In genomic region chr5:109511980-109512744, GRCh38 we compare ENCODE assay signal across 1 cellular context.
A peak's percentile ranks its signal among the peaks of the same experiment; 100 is the strongest.
TF ChIP-seq lines count a peak whose summit lies in the region.

No MANE protein-coding gene starts in this region.

TF ChIP-seq in K562, 482 proteins besides CTCF, POLR2A, EP300 and RAD21 (continued from another document and continues in another):
- no peak for TF ChIP-seq CUX1 (CRISPR knock-in tag; IDR thresholded peaks at IDR 0.05)
- no peak for TF ChIP-seq ELK3 (CRISPR knock-in tag; IDR thresholded peaks at IDR 0.05)
- TF ChIP-seq SMARCA4 (IDR thresholded peaks at IDR 0.05) = peak; percentile 52; the same call in 1 of the 2 replicates
- no peak for TF ChIP-seq ZNF431 (CRISPR knock-in tag; IDR thresholded peaks at IDR 0.05)
- TF ChIP-seq ZBTB9 (CRISPR knock-in tag; IDR thresholded peaks at IDR 0.05) = no peak
- no peak for TF ChIP-seq NFIX (CRISPR knock-in tag; IDR thresholded peaks at IDR 0.05; ENCODE audit: low read depth)
- TF ChIP-seq ATF6 (CRISPR knock-in tag; IDR thresholded peaks at IDR 0.05) = no peak
- TF ChIP-seq SRSF7 (optimal IDR thresholded peaks at IDR 0.05; ENCODE audit: low read depth, low read length) = no peak
- TF ChIP-seq PPARD (CRISPR knock-in tag; IDR thresholded peaks at IDR 0.05) = no peak
- TF ChIP-seq SP2 (IDR thresholded peaks at IDR 0.05; ENCODE audit: extremely low read depth, low read depth, low read length, poor library complexity, severe bottlenecking) = no peak
- no peak for TF ChIP-seq HLTF (IDR thresholded peaks at IDR 0.05)
- TF ChIP-seq FUS (optimal IDR thresholded peaks at IDR 0.05; ENCODE audit: low read depth, low read length) = no peak
- no peak for TF ChIP-seq RUNX1 (IDR thresholded peaks at IDR 0.05; ENCODE audit: low read depth)
- TF ChIP-seq TOE1 (IDR thresholded peaks at IDR 0.05; ENCODE audit: borderline replicate concordance) = no peak
- no peak for TF ChIP-seq TOE1 (CRISPR knock-in tag; IDR thresholded peaks at IDR 0.05; ENCODE audit: borderline replicate concordance, low read depth)
- no peak for TF ChIP-seq ZNF785 (CRISPR knock-in tag; IDR thresholded peaks at IDR 0.05)
- TF ChIP-seq GATAD2A (IDR thresholded peaks at IDR 0.05) = no peak
- TF ChIP-seq STAG1 (CRISPR knock-in tag; IDR thresholded peaks at IDR 0.05; ENCODE audit: borderline replicate concordance) = no peak
- peak in 1 of 2 experiments; percentile 51; a peak in 1 of 4 replicates for TF ChIP-seq RCOR1 (IDR thresholded peaks at IDR 0.05; ENCODE audit: borderline replicate concordance in 1 of 2, low read depth in 2 of 2, low read length in 2 of 2)
- TF ChIP-seq ZNF511 (CRISPR knock-in tag; IDR thresholded peaks at IDR 0.05) = no peak
- no peak for TF ChIP-seq NR1H2 (CRISPR knock-in tag; IDR thresholded peaks at IDR 0.05)
- peak; percentile 9; the same call in 1 of the 2 replicates for TF ChIP-seq ZNF239 (CRISPR knock-in tag; IDR thresholded peaks at IDR 0.05)
- no peak for TF ChIP-seq POU5F1 (IDR thresholded peaks at IDR 0.05; ENCODE audit: borderline replicate concordance, low read depth, low read length, partially characterized antibody)
- TF ChIP-seq MLLT1 (IDR thresholded peaks at IDR 0.05) = no peak
- no peak for TF ChIP-seq SIN3B (IDR thresholded peaks at IDR 0.05; ENCODE audit: low read depth)
- no peak for TF ChIP-seq NFE2 (IDR thresholded peaks at IDR 0.05; ENCODE audit: low read depth)
- no peak for TF ChIP-seq RBM34 (IDR thresholded peaks at IDR 0.05; ENCODE audit: borderline replicate concordance, insufficient read depth, low read length)
- no peak for TF ChIP-seq SREBF1 (IDR thresholded peaks at IDR 0.05; ENCODE audit: borderline replicate concordance, low read depth, low read length)
- no peak for TF ChIP-seq EZH2 (IDR thresholded peaks at IDR 0.05; ENCODE audit: borderline replicate concordance, low read depth, low read length)
- TF ChIP-seq ZEB2 (IDR thresholded peaks at IDR 0.05) = 0 out of 2 replicates have a peak, but pooled peaks have one; percentile 21
- no peak for TF ChIP-seq ZBED1 (IDR thresholded peaks at IDR 0.05)
- no peak for TF ChIP-seq LCOR (CRISPR knock-in tag; IDR thresholded peaks at IDR 0.05)
- no peak for TF ChIP-seq CBX5 (IDR thresholded peaks at IDR 0.05; ENCODE audit: borderline replicate concordance, low read depth)
- no peak for TF ChIP-seq CCAR2 (IDR thresholded peaks at IDR 0.05; ENCODE audit: low read depth, low read length)
- TF ChIP-seq ZNF780A (CRISPR knock-in tag; IDR thresholded peaks at IDR 0.05) = no peak
- no peak for TF ChIP-seq SRSF1 (IDR thresholded peaks at IDR 0.05; ENCODE audit: low read depth, low read length)
- TF ChIP-seq CHD2 (IDR thresholded peaks at IDR 0.05; ENCODE audit: low read depth, low read length) = no peak
- TF ChIP-seq ZNF408 (CRISPR knock-in tag; IDR thresholded peaks at IDR 0.05; ENCODE audit: low read depth) = no peak
- no peak for TF ChIP-seq ZNF407 (IDR thresholded peaks at IDR 0.05; ENCODE audit: low read depth)
- TF ChIP-seq TEAD4 (IDR thresholded peaks at IDR 0.05; ENCODE audit: low read length) = peak; percentile 64; the same call in 1 of the 2 replicates
- no peak for TF ChIP-seq TEAD4 (CRISPR knock-in tag; IDR thresholded peaks at IDR 0.05; ENCODE audit: borderline replicate concordance)
- peak; percentile 64 for TF ChIP-seq CBFA2T3 (IDR thresholded peaks at IDR 0.05)
- TF ChIP-seq BACH1 (tag; IDR thresholded peaks at IDR 0.05) = no peak
- TF ChIP-seq MBD1 (CRISPR knock-in tag; IDR thresholded peaks at IDR 0.05) = no peak
- no peak for TF ChIP-seq ZC3H11A (IDR thresholded peaks at IDR 0.05; ENCODE audit: low read depth, low read length)
